33 cellular contexts compared by ENCODE assay signal in the genomic region with DNA sequence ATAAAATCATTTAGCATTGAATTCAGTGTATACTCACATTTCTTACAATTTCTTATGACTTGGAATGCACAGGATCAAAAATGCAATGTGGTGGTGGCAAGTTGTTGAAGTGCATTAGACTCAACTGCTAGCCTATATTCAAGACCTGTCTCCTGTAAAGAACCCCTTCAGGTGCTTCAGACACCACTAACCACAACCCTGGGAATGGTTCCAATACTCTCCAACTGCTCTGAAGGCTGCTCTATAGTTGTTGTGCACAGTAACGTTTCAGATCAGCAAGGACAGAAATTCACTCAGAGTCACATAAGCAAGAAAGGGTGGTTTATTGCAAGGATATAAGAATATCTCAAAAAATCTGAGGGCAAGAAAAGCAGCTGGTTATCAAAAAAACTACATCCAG. TPM values are rescaled to one million over a fixed set of nuclear protein-coding genes. Genes with fewer than 3 reads are reported as not detected.
A peak's percentile ranks its signal among the peaks of the same experiment; 100 is the strongest.
DNase-seq lines count a peak whose midpoint lies in the region; ATAC-seq and TF ChIP-seq lines count a peak whose summit lies in the region.
"Had no signal": no experiment of that assay in that cellular context is flagged by ENCODE, and none has a peak within 500 bp of the region (broad histone marks: within the 10 kb centered on the region; RNA-seq: fewer than 3 reads in every experiment).

No MANE protein-coding gene starts in this region.

- H3K4me1 ChIP-seq in left lung (no peaks in the 10 kb centered on the region), smooth muscle cell (ENCODE audit: low read depth) (no peaks in the 10 kb centered on the region)
- H3K4me1 ChIP-seq: neural progenitor cell, pancreas had no signal

- H2AFZ ChIP-seq in smooth muscle cell (ENCODE audit: low read depth): no peak overlapping the region
- H2AFZ ChIP-seq: neural progenitor cell had no signal

- H3K9me3 ChIP-seq in left lung (no peaks in the 10 kb centered on the region), smooth muscle cell (replicated peaks; ENCODE audit: low read depth) (no peaks in the 10 kb centered on the region)
- H3K9me3 ChIP-seq: pancreas, upper lobe of left lung had no signal

- H3K79me2 ChIP-seq in smooth muscle cell (ENCODE audit: low read depth): no peaks in the 10 kb centered on the region

- no peak for TF ChIP-seq CTCF in left lung (IDR thresholded peaks at IDR 0.05)
- TF ChIP-seq CTCF in smooth muscle cell (IDR thresholded peaks at IDR 0.05; ENCODE audit: borderline replicate concordance, insufficient read depth, poor library complexity, severe bottlenecking): no peak

- H3K4me2 ChIP-seq in smooth muscle cell: no peak overlapping the region
- H3K4me2 ChIP-seq: neural progenitor cell had no signal

- DNase-seq in DMS53 (lab: John Stamatoyannopoulos, UW) (peak; percentile 26), DMS53 treated with DMSO at 0.1 percent for 48 hours (lab: John Stamatoyannopoulos, UW; ENCODE audit: unreplicated experiment) (no peak), HT1080 (ENCODE audit: low read depth) (peak; percentile 36), RPMI7951 (ENCODE audit: low read depth) (peak; percentile 19), left lung (no peak), superior temporal gyrus (ENCODE audit: extremely low spot score) (no peak), smooth muscle cell (lab: John Stamatoyannopoulos, UW; ENCODE audit: unreplicated experiment) (no peak)
- DNase-seq: activated CD4-positive, alpha-beta T cell treated with anti-CD3 and anti-CD28 coated beads, Interleukin-2, amount 50 U/mL, for 1 hour; activated CD4-positive, CD25-positive, alpha-beta regulatory T cell; activated effector memory CD4-positive, alpha-beta T cell treated with anti-CD3 and anti-CD28 coated beads, Interleukin-2, amount 50 U/mL, for 16 hours; activated T-cell treated with anti-CD3 and anti-CD28 coated beads, Interleukin-2, amount 50 U/mL, for 1 hour; anterior cingulate cortex; caudate nucleus; cortex of kidney; effector memory CD4-positive, alpha-beta T cell; hypothalamus; Kasumi-1; NCI-H774; pancreas; stimulated activated naive B cell treated with anti-CD40 and anti-IgM and Interleukin-4, amounts not matched to agents 10 μg/mL and 1 μg/mL and 100 μg/mL, for 72 hours; substantia nigra had no signal

- H3K27ac ChIP-seq in left lung (no peak overlapping the region), smooth muscle cell (ENCODE audit: low read depth) (no peak overlapping the region)
- H3K27ac ChIP-seq: epithelial cell of prostate, neural progenitor cell, pancreas, SK-N-MC, upper lobe of left lung had no signal

- no peaks in the 10 kb centered on the region for H4K20me1 ChIP-seq in smooth muscle cell (ENCODE audit: low read depth)

- H3K27me3 ChIP-seq in left lung (no peaks in the 10 kb centered on the region), smooth muscle cell (ENCODE audit: low read depth) (peaks cover 7% of the 10 kb centered on the region)
- H3K27me3 ChIP-seq: neural progenitor cell, upper lobe of left lung had no signal

- H3F3A ChIP-seq in smooth muscle cell (ENCODE audit: low read depth): no peaks in the 10 kb centered on the region

- intact Hi-C loops in left lung (cut with DNase I): no loop called here

- no peak overlapping the region for H3K9ac ChIP-seq in smooth muscle cell (ENCODE audit: low read depth)
- H3K9ac ChIP-seq: neural progenitor cell had no signal

- H3K36me3 ChIP-seq in left lung: no peaks in the 10 kb centered on the region
- H3K36me3 ChIP-seq in smooth muscle cell (ENCODE audit: low read depth): no peaks in the 10 kb centered on the region
- H3K36me3 ChIP-seq: neural progenitor cell, pancreas, upper lobe of left lung had no signal

- H3K4me3 ChIP-seq in left lung (no peak overlapping the region), smooth muscle cell (no peak overlapping the region)
- H3K4me3 ChIP-seq: neural progenitor cell, pancreas, SK-N-MC, upper lobe of left lung had no signal

- ATAC-seq in left lung: peak; percentile 91
- no peak for ATAC-seq in GM21825 (IDR thresholded peaks at IDR 0.05; ENCODE audit: unreplicated experiment)
- ATAC-seq: HCT116; HepG2; left lobe of liver; pancreas; stimulated activated naive B cell treated with anti-CD40 and anti-IgM and Interleukin-4, amounts not matched to agents 10 μg/mL and 1 μg/mL and 100 μg/mL, for 72 hours had no signal

- WGBS in smooth muscle cell (ENCODE audit: low lambda C conversion rate): 96% methylated on average over 1 of the region's 1 CpG

RNA-seq across cellular contexts. Expression of gene GKN1, which starts 6.5 kb away (rescaled TPM):
- total RNA-seq in HT1080 (2014; rRNA removed; shearing (Covaris generic)): not detected in 2 replicates
- polyA plus RNA-seq in HT1080 (2015; cell fraction: cytosol; rRNA removed): not detected in 2 replicates
- not detected in 2 replicates for polyA plus RNA-seq in HT1080 (2015; cell fraction: nucleus; rRNA removed)
- total RNA-seq in RPMI7951 (2014; rRNA removed; shearing (Covaris generic)): not detected in 2 replicates
- not detected for total RNA-seq in left lung
- total RNA-seq in smooth muscle cell: not detected in 2 replicates
- 1.4 TPM in 1 of 2 replicates, not detected in the other for polyA plus RNA-seq in smooth muscle cell
- total RNA-seq: HepG2, left lobe of liver, mesenteric fat pad, myocyte, renal cortical epithelial cell, skeletal muscle tissue, upper lobe of left lung had no signal
- polyA plus RNA-seq: HepG2 had no signal

RNA-seq across cellular contexts. Expression of gene GKN2, which starts 28.3 kb away (rescaled TPM):
- total RNA-seq in HT1080 (2014; rRNA removed; shearing (Covaris generic)): not detected in 2 replicates
- polyA plus RNA-seq in HT1080 (2015; cell fraction: cytosol; rRNA removed): not detected in 2 replicates
- not detected in 2 replicates for polyA plus RNA-seq in HT1080 (2015; cell fraction: nucleus; rRNA removed)
- total RNA-seq in RPMI7951 (2014; rRNA removed; shearing (Covaris generic)): not detected in 2 replicates
- total RNA-seq in left lung (100 to 1,000 TPM; 130 to 181 TPM), smooth muscle cell (not detected in 2 replicates)
- polyA plus RNA-seq in smooth muscle cell: not detected in 2 replicates
- total RNA-seq: HepG2, left lobe of liver, mesenteric fat pad, myocyte, renal cortical epithelial cell, skeletal muscle tissue had no signal
- polyA plus RNA-seq: HepG2 had no signal

RNA-seq across cellular contexts. Expression of gene ANTXR1, which starts 32.0 kb away (rescaled TPM):
- 32.8 and 40.4 TPM in 2 replicates for total RNA-seq in HT1080 (2014; rRNA removed; shearing (Covaris generic))
- polyA plus RNA-seq in HT1080 (2015; cell fraction: cytosol; rRNA removed): 74.4 and 95.7 TPM in 2 replicates
- 82.3 and 82.7 TPM in 2 replicates for polyA plus RNA-seq in HT1080 (2015; cell fraction: nucleus; rRNA removed)
- 51.3 and 69.7 TPM in 2 replicates for total RNA-seq in RPMI7951 (2014; rRNA removed; shearing (Covaris generic))
- total RNA-seq in left lung (100 to 1,000 TPM in 1 of 2 donors, 10 to 100 TPM in 1; 70.2 to 115 TPM), smooth muscle cell (292 and 302 TPM in 2 replicates)
- 230 and 309 TPM in 2 replicates for polyA plus RNA-seq in smooth muscle cell

Comparison
In these comparisons a context has a peak if more than half of its experiments do, and no peak if none do; other contexts are left out.
1. DNase-seq: peak in DMS53 (single experiment), HT1080 (single experiment) and RPMI7951 (single experiment); none in DMS53 treated with DMSO at 0.1 percent for 48 hours (single experiment), left lung (0 of 2), superior temporal gyrus (single experiment) and smooth muscle cell (single experiment).
2. RNA of gene GKN2, which starts 28.3 kb away (total RNA-seq): 130 to 181 TPM in left lung; not detected in HT1080, not detected in RPMI7951 and not detected in smooth muscle cell; every median in the first group is over 100 times any median in the second.